ENCODE assay signal across 8 cellular contexts in the genomic region with DNA sequence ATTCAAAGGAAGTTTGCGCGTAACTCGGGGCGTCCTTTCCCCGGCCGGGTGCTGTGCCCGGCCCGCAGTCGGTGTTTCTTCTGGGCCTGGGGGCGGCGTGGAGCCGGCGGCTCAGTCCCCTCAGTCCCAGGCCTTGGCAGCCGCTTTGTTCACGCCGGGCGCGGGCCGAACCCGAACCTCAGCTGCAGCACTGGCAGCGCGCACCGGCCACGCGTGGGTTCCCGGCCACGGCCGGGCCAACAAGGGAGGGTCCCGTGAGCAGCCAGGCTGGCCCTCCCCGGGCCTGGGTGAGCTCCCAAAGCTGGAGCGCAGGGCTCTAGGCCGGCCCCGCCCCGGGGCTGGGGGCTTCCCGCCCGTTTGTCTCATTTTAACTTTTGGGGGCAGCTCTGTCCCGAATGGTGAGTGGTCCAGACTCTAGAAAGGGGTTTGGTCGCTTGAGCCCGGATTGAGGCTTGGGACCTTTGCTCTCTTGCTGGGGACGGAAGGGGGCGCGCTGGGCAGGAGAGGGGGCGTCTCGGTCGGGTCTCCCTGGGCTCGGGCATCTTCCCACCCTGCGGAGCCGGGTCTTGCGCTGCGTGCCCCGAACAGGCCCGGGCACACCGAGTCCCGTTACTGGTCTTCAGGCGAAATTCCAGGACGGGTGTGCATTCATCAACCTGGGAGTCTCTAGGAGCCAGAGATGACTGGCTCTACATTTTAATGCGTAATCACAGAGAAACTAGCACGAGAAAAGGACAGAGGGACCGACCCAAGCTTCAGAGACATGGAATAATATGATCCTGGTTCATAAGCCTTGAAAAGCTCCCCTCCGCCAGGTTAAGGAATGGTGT.
A peak's percentile ranks its signal among the peaks of the same experiment; 100 is the strongest.
DNase-seq lines count a peak whose midpoint lies in the region; ATAC-seq and TF ChIP-seq lines count a peak whose summit lies in the region.

No MANE protein-coding gene starts in this region.

- intact Hi-C loops in head of caudate nucleus (cut with DNase I): no loop called here

- CTCF ChIA-PET in HEK293T (lab: Yijun Ruan, JAX): interaction anchor here (1.1 to 1.5 kb wide), 2 partner anchors 16 to 83 kb away, joined by 3 read pairs; no protein-coding TSS in a partner anchor

- H3K9me3 Mint-ChIP-seq in activated T-helper 17 cell treated with anti-CD3 and anti-CD28 coated beads, Interleukin-2, amount 50 U/mL, for 72 hours: no peaks in the 10 kb centered on the region

- no peak for ATAC-seq in activated T-helper 17 cell treated with anti-CD3 and anti-CD28 coated beads, Interleukin-2, amount 50 U/mL, for 72 hours (replicated peaks)
- ATAC-seq in omental fat pad (ENCODE audit: low FRiP score) (peak; percentile 54), GM18870 (IDR thresholded peaks at IDR 0.05; ENCODE audit: unreplicated experiment) (no peak)

- H3K4me1 Mint-ChIP-seq in activated T-helper 17 cell treated with anti-CD3 and anti-CD28 coated beads, Interleukin-2, amount 50 U/mL, for 72 hours: peaks cover 7% of the 10 kb centered on the region

- H3K36me3 Mint-ChIP-seq in activated T-helper 17 cell treated with anti-CD3 and anti-CD28 coated beads, Interleukin-2, amount 50 U/mL, for 72 hours (ENCODE audit: low read depth): peaks cover 4% of the 10 kb centered on the region

- H3K4me3 Mint-ChIP-seq in activated T-helper 17 cell treated with anti-CD3 and anti-CD28 coated beads, Interleukin-2, amount 50 U/mL, for 72 hours: peak overlapping the region; percentile 77

- no peak overlapping the region for H3K27ac Mint-ChIP-seq in activated T-helper 17 cell treated with anti-CD3 and anti-CD28 coated beads, Interleukin-2, amount 50 U/mL, for 72 hours

- no peak for DNase-seq in AG09319 (ENCODE audit: extremely low read depth, low read depth)
- DNase-seq in HEK293T (ENCODE audit: extremely low spot score): peak; percentile 21
- peak in 41 of 42 donors; percentile 11 to 71 (median 47) for DNase-seq in head of caudate nucleus
- DNase-seq in omental fat pad (ENCODE audit: low spot score): no peak
- no peak for DNase-seq in activated CD4-positive, alpha-beta T cell treated with anti-CD3 and anti-CD28 coated beads, Interleukin-2, amount 50 U/mL, for 1 hour
- no peak for DNase-seq in foreskin melanocyte

- peaks cover 56% of the 10 kb centered on the region for H3K27me3 Mint-ChIP-seq in activated T-helper 17 cell treated with anti-CD3 and anti-CD28 coated beads, Interleukin-2, amount 50 U/mL, for 72 hours

- POLR2A ChIA-PET in HEK293T (lab: Yijun Ruan, JAX): interaction anchor here (1.4 to 2.6 kb wide), 6 partner anchors 9 to 198 kb away, joined by 4 to 20 read pairs (median 13); no protein-coding TSS in a partner anchor

- TF ChIP-seq CTCF in AG09319 (IDR thresholded peaks at IDR 0.05; ENCODE audit: low read depth, low read length): peak; percentile 56
- TF ChIP-seq CTCF in omental fat pad (IDR thresholded peaks at IDR 0.05): no peak

TF ChIP-seq in HEK293T, 16 proteins besides CTCF, POLR2A, EP300 and RAD21:
- no peak for TF ChIP-seq LEF1 (IDR thresholded peaks at IDR 0.05; ENCODE audit: borderline replicate concordance)

Comparison
In these comparisons a context has a peak if more than half of its experiments do, and no peak if none do; other contexts are left out.
1. DNase-seq: peak in HEK293T (single experiment) and head of caudate nucleus (41 of 42); none in AG09319 (single experiment), omental fat pad (single experiment), activated CD4-positive, alpha-beta T cell treated with anti-CD3 and anti-CD28 coated beads, Interleukin-2, amount 50 U/mL, for 1 hour (single experiment) and foreskin melanocyte (single experiment).